Comparison of ENCODE assay signal across 1 cellular context in the genomic region with DNA sequence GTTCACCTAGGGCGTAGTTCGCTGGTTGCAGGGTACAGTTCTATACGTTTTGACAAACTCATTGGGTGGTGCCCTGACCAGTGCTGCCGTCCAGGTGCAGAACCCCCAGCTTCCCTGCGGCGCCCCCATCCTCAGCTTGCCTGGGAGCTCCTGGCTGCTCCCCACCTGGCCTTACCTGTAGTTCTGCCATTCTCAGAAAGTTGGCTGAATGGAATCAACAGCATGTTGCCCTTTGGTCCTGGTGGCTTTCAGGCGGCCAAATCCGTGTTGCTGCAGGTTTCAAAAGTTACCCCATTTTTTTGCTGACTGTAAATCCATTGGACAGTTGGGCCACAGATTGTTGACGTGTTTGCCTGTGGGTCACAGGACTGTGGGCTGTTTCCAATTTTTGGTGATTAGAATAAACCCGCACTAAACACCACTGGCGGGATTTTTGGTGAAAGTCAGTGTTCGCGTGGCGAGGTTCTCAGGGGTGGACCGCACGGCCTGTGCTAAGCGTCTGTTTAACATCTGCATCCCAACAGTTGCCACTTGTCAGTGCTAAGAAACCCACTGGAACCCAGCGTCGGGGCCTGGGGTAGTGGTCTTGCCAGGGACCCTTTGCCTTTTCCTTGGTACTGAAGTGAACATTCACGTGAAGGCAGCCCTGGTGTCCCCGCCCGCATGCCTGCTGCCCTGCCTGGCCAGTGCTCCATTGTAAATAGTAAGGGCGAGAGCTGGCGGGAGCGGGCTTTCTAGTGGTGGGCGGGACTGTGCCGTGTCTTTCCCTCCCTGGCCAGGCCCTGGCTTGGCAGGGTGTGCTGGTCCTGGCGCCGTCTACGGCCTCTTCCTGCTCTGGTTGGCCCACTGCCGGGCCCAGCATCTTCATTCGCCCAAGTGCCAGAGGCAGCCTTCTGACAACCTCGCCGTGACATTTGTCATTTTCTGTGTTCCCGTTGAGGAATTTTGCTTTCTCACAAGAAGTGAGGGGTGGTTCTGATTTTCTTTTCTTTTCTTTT.
TF ChIP-seq lines count a peak whose summit lies in the region.

No MANE protein-coding gene starts in this region.

TF ChIP-seq in HepG2, 621 proteins besides CTCF, POLR2A, EP300 and RAD21 (continues in another document):
- TF ChIP-seq ZNF446 (CRISPR knock-in tag; IDR thresholded peaks at IDR 0.05) = no peak
- TF ChIP-seq SYNCRIP (IDR thresholded peaks at IDR 0.05; ENCODE audit: insufficient read depth, low read depth, low read length) = no peak
- TF ChIP-seq, protein P1, sequence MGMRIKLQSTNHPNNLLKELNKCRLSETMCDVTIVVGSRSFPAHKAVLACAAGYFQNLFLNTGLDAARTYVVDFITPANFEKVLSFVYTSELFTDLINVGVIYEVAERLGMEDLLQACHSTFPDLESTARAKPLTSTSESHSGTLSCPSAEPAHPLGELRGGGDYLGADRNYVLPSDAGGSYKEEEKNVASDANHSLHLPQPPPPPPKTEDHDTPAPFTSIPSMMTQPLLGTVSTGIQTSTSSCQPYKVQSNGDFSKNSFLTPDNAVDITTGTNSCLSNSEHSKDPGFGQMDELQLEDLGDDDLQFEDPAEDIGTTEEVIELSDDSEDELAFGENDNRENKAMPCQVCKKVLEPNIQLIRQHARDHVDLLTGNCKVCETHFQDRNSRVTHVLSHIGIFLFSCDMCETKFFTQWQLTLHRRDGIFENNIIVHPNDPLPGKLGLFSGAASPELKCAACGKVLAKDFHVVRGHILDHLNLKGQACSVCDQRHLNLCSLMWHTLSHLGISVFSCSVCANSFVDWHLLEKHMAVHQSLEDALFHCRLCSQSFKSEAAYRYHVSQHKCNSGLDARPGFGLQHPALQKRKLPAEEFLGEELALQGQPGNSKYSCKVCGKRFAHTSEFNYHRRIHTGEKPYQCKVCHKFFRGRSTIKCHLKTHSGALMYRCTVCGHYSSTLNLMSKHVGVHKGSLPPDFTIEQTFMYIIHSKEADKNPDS (CRISPR knock-in tag; IDR thresholded peaks at IDR 0.05) = no peak
- no peak for TF ChIP-seq ZNF251 (CRISPR knock-in tag; IDR thresholded peaks at IDR 0.05)
- TF ChIP-seq CHD2 (IDR thresholded peaks at IDR 0.05; ENCODE audit: low read depth, low read length) = no peak
- TF ChIP-seq ZNF431 (CRISPR knock-in tag; IDR thresholded peaks at IDR 0.05; ENCODE audit: borderline replicate concordance, low read depth) = no peak; the same call in 1 of the 2 replicates
- TF ChIP-seq ZSCAN21 (CRISPR knock-in tag; IDR thresholded peaks at IDR 0.05; ENCODE audit: borderline replicate concordance) = no peak
- TF ChIP-seq, protein P2, sequence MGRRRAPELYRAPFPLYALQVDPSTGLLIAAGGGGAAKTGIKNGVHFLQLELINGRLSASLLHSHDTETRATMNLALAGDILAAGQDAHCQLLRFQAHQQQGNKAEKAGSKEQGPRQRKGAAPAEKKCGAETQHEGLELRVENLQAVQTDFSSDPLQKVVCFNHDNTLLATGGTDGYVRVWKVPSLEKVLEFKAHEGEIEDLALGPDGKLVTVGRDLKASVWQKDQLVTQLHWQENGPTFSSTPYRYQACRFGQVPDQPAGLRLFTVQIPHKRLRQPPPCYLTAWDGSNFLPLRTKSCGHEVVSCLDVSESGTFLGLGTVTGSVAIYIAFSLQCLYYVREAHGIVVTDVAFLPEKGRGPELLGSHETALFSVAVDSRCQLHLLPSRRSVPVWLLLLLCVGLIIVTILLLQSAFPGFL (CRISPR knock-in tag; IDR thresholded peaks at IDR 0.05) = no peak
- no peak for TF ChIP-seq SNAI1 (CRISPR knock-in tag; IDR thresholded peaks at IDR 0.05; ENCODE audit: borderline replicate concordance)
- no peak for TF ChIP-seq ZFP36L1 (CRISPR knock-in tag; IDR thresholded peaks at IDR 0.05)
- no peak for TF ChIP-seq STAT5B (CRISPR knock-in tag; IDR thresholded peaks at IDR 0.05)
- TF ChIP-seq NR2F1 (CRISPR knock-in tag; IDR thresholded peaks at IDR 0.05) = no peak
- no peak for TF ChIP-seq FOXM1 (CRISPR knock-in tag; IDR thresholded peaks at IDR 0.05)
- no peak for TF ChIP-seq DNMT3B (CRISPR knock-in tag; conservative IDR thresholded peaks at IDR 0.05)
- no peak for TF ChIP-seq SNAPC2 (CRISPR knock-in tag; IDR thresholded peaks at IDR 0.05)
- TF ChIP-seq CEBPG (CRISPR knock-in tag; IDR thresholded peaks at IDR 0.05) = no peak
- TF ChIP-seq KDM1A (CRISPR knock-in tag; IDR thresholded peaks at IDR 0.05) = no peak
- no peak for TF ChIP-seq NFE2L2 (IDR thresholded peaks at IDR 0.05; ENCODE audit: low read length)
- TF ChIP-seq ZNF124 (CRISPR knock-in tag; IDR thresholded peaks at IDR 0.05) = no peak
- TF ChIP-seq ZNF572 (CRISPR knock-in tag; IDR thresholded peaks at IDR 0.05) = no peak
- 0 out of 2 replicates have a peak, but pooled peaks have one; percentile 19 for TF ChIP-seq PHF8 (CRISPR knock-in tag; IDR thresholded peaks at IDR 0.05)
- TF ChIP-seq ZMYM2 (CRISPR knock-in tag; IDR thresholded peaks at IDR 0.05) = no peak
- TF ChIP-seq U2AF1 (optimal IDR thresholded peaks at IDR 0.05; ENCODE audit: low read depth, low read length) = no peak
- TF ChIP-seq MAFK (conservative IDR thresholded peaks at IDR 0.05 in 1 of 2, IDR thresholded peaks at IDR 0.05 in 1 of 2; ENCODE audit: low read length in 2 of 2) = peak; percentile 62 to 64
- TF ChIP-seq ZNF180 (CRISPR knock-in tag; IDR thresholded peaks at IDR 0.05; ENCODE audit: borderline replicate concordance, low read depth) = no peak
- no peak; the same call in 1 of the 2 replicates for TF ChIP-seq SP2 (CRISPR knock-in tag; IDR thresholded peaks at IDR 0.05)
- TF ChIP-seq ZNF605 (CRISPR knock-in tag; IDR thresholded peaks at IDR 0.05) = no peak
- TF ChIP-seq ZNF557 (CRISPR knock-in tag; IDR thresholded peaks at IDR 0.05) = no peak
- no peak for TF ChIP-seq TBX3 (IDR thresholded peaks at IDR 0.05; ENCODE audit: borderline replicate concordance)
- no peak for TF ChIP-seq SIN3B (IDR thresholded peaks at IDR 0.05; ENCODE audit: low read length)
- TF ChIP-seq ZNF552 (CRISPR knock-in tag; IDR thresholded peaks at IDR 0.05; ENCODE audit: borderline replicate concordance) = no peak
- TF ChIP-seq, protein P3, sequence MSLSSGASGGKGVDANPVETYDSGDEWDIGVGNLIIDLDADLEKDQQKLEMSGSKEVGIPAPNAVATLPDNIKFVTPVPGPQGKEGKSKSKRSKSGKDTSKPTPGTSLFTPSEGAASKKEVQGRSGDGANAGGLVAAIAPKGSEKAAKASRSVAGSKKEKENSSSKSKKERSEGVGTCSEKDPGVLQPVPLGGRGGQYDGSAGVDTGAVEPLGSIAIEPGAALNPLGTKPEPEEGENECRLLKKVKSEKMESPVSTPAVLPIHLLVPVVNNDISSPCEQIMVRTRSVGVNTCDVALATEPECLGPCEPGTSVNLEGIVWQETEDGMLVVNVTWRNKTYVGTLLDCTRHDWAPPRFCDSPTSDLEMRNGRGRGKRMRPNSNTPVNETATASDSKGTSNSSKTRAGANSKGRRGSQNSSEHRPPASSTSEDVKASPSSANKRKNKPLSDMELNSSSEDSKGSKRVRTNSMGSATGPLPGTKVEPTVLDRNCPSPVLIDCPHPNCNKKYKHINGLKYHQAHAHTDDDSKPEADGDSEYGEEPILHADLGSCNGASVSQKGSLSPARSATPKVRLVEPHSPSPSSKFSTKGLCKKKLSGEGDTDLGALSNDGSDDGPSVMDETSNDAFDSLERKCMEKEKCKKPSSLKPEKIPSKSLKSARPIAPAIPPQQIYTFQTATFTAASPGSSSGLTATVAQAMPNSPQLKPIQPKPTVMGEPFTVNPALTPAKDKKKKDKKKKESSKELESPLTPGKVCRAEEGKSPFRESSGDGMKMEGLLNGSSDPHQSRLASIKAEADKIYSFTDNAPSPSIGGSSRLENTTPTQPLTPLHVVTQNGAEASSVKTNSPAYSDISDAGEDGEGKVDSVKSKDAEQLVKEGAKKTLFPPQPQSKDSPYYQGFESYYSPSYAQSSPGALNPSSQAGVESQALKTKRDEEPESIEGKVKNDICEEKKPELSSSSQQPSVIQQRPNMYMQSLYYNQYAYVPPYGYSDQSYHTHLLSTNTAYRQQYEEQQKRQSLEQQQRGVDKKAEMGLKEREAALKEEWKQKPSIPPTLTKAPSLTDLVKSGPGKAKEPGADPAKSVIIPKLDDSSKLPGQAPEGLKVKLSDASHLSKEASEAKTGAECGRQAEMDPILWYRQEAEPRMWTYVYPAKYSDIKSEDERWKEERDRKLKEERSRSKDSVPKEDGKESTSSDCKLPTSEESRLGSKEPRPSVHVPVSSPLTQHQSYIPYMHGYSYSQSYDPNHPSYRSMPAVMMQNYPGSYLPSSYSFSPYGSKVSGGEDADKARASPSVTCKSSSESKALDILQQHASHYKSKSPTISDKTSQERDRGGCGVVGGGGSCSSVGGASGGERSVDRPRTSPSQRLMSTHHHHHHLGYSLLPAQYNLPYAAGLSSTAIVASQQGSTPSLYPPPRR (CRISPR knock-in tag; IDR thresholded peaks at IDR 0.05; ENCODE audit: borderline replicate concordance) = no peak; the same call in 1 of the 2 replicates
- peak; percentile 20; the same call in 1 of the 2 replicates for TF ChIP-seq ZNF460 (CRISPR knock-in tag; IDR thresholded peaks at IDR 0.05; ENCODE audit: borderline replicate concordance)
- TF ChIP-seq ZMYM4 (CRISPR knock-in tag; IDR thresholded peaks at IDR 0.05) = no peak
- no peak for TF ChIP-seq HNRNPUL1 (IDR thresholded peaks at IDR 0.05; ENCODE audit: low read depth, low read length)
- TF ChIP-seq, protein P4, sequence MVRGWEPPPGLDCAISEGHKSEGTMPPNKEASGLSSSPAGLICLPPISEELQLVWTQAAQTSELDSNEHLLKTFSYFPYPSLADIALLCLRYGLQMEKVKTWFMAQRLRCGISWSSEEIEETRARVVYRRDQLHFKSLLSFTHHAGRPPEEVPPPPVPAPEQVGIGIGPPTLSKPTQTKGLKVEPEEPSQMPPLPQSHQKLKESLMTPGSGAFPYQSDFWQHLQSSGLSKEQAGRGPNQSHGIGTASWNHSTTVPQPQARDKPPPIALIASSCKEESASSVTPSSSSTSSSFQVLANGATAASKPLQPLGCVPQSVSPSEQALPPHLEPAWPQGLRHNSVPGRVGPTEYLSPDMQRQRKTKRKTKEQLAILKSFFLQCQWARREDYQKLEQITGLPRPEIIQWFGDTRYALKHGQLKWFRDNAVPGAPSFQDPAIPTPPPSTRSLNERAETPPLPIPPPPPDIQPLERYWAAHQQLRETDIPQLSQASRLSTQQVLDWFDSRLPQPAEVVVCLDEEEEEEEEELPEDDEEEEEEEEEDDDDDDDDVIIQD (CRISPR knock-in tag; IDR thresholded peaks at IDR 0.05; ENCODE audit: low read depth) = no peak
- no peak for TF ChIP-seq ZNF468 (CRISPR knock-in tag; IDR thresholded peaks at IDR 0.05)
- TF ChIP-seq NR2F2 (IDR thresholded peaks at IDR 0.05; ENCODE audit: borderline replicate concordance, low read depth) = no peak; the same call in 1 of the 2 replicates
- TF ChIP-seq SMARCE1 (IDR thresholded peaks at IDR 0.05; ENCODE audit: borderline replicate concordance) = no peak
- TF ChIP-seq CREB1 (IDR thresholded peaks at IDR 0.05) = no peak
- TF ChIP-seq CREB1 (CRISPR knock-in tag; IDR thresholded peaks at IDR 0.05) = no peak
- TF ChIP-seq, protein P5, sequence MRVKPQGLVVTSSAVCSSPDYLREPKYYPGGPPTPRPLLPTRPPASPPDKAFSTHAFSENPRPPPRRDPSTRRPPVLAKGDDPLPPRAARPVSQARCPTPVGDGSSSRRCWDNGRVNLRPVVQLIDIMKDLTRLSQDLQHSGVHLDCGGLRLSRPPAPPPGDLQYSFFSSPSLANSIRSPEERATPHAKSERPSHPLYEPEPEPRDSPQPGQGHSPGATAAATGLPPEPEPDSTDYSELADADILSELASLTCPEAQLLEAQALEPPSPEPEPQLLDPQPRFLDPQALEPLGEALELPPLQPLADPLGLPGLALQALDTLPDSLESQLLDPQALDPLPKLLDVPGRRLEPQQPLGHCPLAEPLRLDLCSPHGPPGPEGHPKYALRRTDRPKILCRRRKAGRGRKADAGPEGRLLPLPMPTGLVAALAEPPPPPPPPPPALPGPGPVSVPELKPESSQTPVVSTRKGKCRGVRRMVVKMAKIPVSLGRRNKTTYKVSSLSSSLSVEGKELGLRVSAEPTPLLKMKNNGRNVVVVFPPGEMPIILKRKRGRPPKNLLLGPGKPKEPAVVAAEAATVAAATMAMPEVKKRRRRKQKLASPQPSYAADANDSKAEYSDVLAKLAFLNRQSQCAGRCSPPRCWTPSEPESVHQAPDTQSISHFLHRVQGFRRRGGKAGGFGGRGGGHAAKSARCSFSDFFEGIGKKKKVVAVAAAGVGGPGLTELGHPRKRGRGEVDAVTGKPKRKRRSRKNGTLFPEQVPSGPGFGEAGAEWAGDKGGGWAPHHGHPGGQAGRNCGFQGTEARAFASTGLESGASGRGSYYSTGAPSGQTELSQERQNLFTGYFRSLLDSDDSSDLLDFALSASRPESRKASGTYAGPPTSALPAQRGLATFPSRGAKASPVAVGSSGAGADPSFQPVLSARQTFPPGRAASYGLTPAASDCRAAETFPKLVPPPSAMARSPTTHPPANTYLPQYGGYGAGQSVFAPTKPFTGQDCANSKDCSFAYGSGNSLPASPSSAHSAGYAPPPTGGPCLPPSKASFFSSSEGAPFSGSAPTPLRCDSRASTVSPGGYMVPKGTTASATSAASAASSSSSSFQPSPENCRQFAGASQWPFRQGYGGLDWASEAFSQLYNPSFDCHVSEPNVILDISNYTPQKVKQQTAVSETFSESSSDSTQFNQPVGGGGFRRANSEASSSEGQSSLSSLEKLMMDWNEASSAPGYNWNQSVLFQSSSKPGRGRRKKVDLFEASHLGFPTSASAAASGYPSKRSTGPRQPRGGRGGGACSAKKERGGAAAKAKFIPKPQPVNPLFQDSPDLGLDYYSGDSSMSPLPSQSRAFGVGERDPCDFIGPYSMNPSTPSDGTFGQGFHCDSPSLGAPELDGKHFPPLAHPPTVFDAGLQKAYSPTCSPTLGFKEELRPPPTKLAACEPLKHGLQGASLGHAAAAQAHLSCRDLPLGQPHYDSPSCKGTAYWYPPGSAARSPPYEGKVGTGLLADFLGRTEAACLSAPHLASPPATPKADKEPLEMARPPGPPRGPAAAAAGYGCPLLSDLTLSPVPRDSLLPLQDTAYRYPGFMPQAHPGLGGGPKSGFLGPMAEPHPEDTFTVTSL (CRISPR knock-in tag; IDR thresholded peaks at IDR 0.05; ENCODE audit: borderline replicate concordance) = 0 out of 2 replicates have a peak, but pooled peaks have one; percentile 56
- TF ChIP-seq, protein P6, sequence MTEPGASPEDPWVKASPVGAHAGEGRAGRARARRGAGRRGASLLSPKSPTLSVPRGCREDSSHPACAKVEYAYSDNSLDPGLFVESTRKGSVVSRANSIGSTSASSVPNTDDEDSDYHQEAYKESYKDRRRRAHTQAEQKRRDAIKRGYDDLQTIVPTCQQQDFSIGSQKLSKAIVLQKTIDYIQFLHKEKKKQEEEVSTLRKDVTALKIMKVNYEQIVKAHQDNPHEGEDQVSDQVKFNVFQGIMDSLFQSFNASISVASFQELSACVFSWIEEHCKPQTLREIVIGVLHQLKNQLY (CRISPR knock-in tag; IDR thresholded peaks at IDR 0.05) = no peak
- peak; percentile 88; the same call in 1 of the 2 replicates for TF ChIP-seq ZNF33A (CRISPR knock-in tag; IDR thresholded peaks at IDR 0.05; ENCODE audit: borderline replicate concordance)
- TF ChIP-seq ZNF761 (CRISPR knock-in tag; conservative IDR thresholded peaks at IDR 0.05) = no peak
- no peak for TF ChIP-seq GLI4 (CRISPR knock-in tag; IDR thresholded peaks at IDR 0.05; ENCODE audit: borderline replicate concordance)
- no peak for TF ChIP-seq TCF7L2 (IDR thresholded peaks at IDR 0.05; ENCODE audit: low read depth, low read length)
- no peak for TF ChIP-seq RARG (CRISPR knock-in tag; IDR thresholded peaks at IDR 0.05; ENCODE audit: low read depth)
